9 cellular contexts compared by ENCODE assay signal in the genomic region with DNA sequence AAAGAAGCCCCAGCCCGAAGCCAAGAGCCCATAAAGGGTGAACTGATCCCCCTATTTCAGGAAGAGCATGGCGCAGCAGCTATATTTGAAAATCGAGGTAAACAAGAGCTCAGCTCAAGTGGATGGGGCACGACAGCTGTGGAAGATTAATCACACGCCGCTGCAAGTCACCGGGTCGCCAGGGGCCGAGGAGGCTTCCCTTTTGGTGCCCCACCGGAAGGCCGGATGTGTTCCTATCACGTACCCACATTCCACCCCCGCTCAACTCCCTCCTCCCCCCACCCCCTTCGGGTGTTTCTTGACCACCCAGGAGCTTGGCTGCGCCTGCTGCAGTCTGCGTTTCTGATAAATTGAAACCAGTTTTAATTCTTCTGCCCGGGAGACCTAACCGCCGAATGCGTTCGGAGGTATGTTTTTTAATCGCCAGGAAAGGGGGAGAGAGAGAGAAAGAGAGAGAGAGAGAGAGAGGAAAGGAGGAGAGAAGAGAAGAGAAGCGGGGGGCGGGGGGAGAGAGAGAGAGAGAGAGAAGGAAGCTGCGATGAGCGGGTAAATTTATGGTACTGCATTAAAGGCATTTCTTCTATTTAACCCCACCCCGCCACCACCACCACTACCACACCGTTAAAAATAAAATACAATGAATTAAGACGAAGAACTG. TPM values are rescaled to one million over a fixed set of nuclear protein-coding genes. Genes with fewer than 3 reads are reported as not detected.
DNase-seq lines count a peak whose midpoint lies in the region; ATAC-seq, FAIRE-seq and TF ChIP-seq lines count a peak whose summit lies in the region.
"Had no signal": no experiment of that assay in that cellular context is flagged by ENCODE, and none has a peak within 500 bp of the region (broad histone marks: within the 10 kb centered on the region; RNA-seq: fewer than 3 reads in every experiment).

No MANE protein-coding gene starts in this region.

- BruUV-seq in GM12878 (replicated peaks; lab: Mats Ljungman, UMichigan): no TSS peak

- peak overlapping the region; percentile 87 for H3K4me3 Mint-ChIP-seq in memory B cell

- intact Hi-C loops in GM12878 (cut with micrococcal nuclease; ENCODE audit: unreplicated experiment): no loop called here

- no peaks in the 10 kb centered on the region for H3K36me3 Mint-ChIP-seq in memory B cell

- POLR2A ChIA-PET in GM12878 (lab: Charles Lee): interaction anchor here (0.5 to 0.6 kb wide), 3 partner anchors 9 to 683 kb away, joined by 3 to 14 read pairs (median 5); no protein-coding TSS in a partner anchor

- no peak for FAIRE-seq in GM12878 (lab: Jason Lieb, UNC)
- FAIRE-seq: K562 had no signal

- peaks cover 15% of the 10 kb centered on the region for H3K27me3 Mint-ChIP-seq in memory B cell

- H4K20me1 ChIP-seq in GM12878 (ENCODE audit: control insufficient read depth, insufficient read depth): no peaks in the 10 kb centered on the region

- H3K36me3 ChIP-seq in HUES6 (ENCODE audit: control insufficient read depth, insufficient read depth, low read length) (no peaks in the 10 kb centered on the region), GM12878 (ENCODE audit: control insufficient read depth in 2 of 2, insufficient read depth in 2 of 2, low read length in 1 of 2) (no peaks in the 10 kb centered on the region)

- H3K4me3 ChIP-seq in HUES6 (ENCODE audit: low read depth, low read length): peak overlapping the region; percentile 66
- no peak overlapping the region; the same call in 1 of the 2 replicates for H3K4me3 ChIP-seq in GM12878
- H3K4me3 ChIP-seq: K562 had no signal

- H3K27me3 ChIP-seq in HUES6 (ENCODE audit: control insufficient read depth, insufficient read depth, low read length): peaks cover 66% of the 10 kb centered on the region
- H3K27me3 ChIP-seq in GM12878 (replicated peaks in 1 of 2; ENCODE audit: control insufficient read depth in 2 of 2, insufficient read depth in 2 of 2, low read length in 1 of 2): peaks cover 8 to 12% of the 10 kb centered on the region in 2 experiments

- H3K4me1 ChIP-seq in HUES6 (ENCODE audit: control insufficient read depth, insufficient read depth, low read length): peaks cover 19% of the 10 kb centered on the region
- H3K4me1 ChIP-seq in GM12878 (ENCODE audit: control insufficient read depth, insufficient read depth, low read length): peaks cover 12% of the 10 kb centered on the region

- peak overlapping the region; percentile 61; the same call in 1 of the 2 replicates for H3K4me2 ChIP-seq in GM12878 (ENCODE audit: control insufficient read depth, insufficient read depth)

- no peaks in the 10 kb centered on the region for H3K9me3 Mint-ChIP-seq in memory B cell

- H3K9me3 ChIP-seq in HUES6 (ENCODE audit: control insufficient read depth, insufficient read depth, low read depth, low read length) (no peaks in the 10 kb centered on the region), GM12878 (replicated peaks; ENCODE audit: control insufficient read depth, insufficient read depth, low read length) (peaks cover 2% of the 10 kb centered on the region; the same call in 2 of the 3 replicates)

- no peak for TF ChIP-seq POLR2A in GM12878 (IDR thresholded peaks at IDR 0.05; ENCODE audit: low read depth, low read length)

- no peak for TF ChIP-seq RAD21 in GM12878 (IDR thresholded peaks at IDR 0.05; ENCODE audit: insufficient read depth, low read depth, low read length)

- H3K27ac ChIP-seq in HUES6 (ENCODE audit: low read depth, low read length): no peak overlapping the region
- no peak overlapping the region for H3K27ac ChIP-seq in GM12878 (ENCODE audit: control insufficient read depth, insufficient read depth)

- H2AFZ ChIP-seq in GM12878 (ENCODE audit: control insufficient read depth, low read depth, low read length): no peak overlapping the region

- no peak for TF ChIP-seq CTCF in GM12878 (IDR thresholded peaks at IDR 0.05 in 2 of 3, conservative IDR thresholded peaks at IDR 0.05 in 1 of 3; ENCODE audit: control insufficient read depth in 2 of 3, extremely low read depth in 1 of 3, insufficient read depth in 1 of 3, low read depth in 3 of 3, low read length in 3 of 3)

- no peak for TF ChIP-seq EP300 in GM12878 (IDR thresholded peaks at IDR 0.05; ENCODE audit: borderline replicate concordance in 1 of 2, control insufficient read depth in 1 of 2, low read depth in 2 of 2, low read length in 2 of 2)

- peak; percentile 72 for DNase-seq in DMS53 treated with DMSO at 0.1 percent for 48 hours (lab: John Stamatoyannopoulos, UW; ENCODE audit: unreplicated experiment)
- DNase-seq in GM12878 (ENCODE audit: low read depth, low spot score): no peak
- DNase-seq in memory B cell (ENCODE audit: low spot score in 2 of 2): no peak
- DNase-seq in mucosa of gallbladder (ENCODE audit: low spot score): no peak
- DNase-seq in Ammon's horn (ENCODE audit: low spot score): no peak
- DNase-seq in HPDE6-E6E7 (ENCODE audit: extremely low spot score): no peak

- in situ Hi-C loops in GM12878 (cut with MboI): no loop called here

- ATAC-seq in GM12878: no peak
- ATAC-seq in memory B cell (ENCODE audit: low read depth): peak; percentile 28
- no peak for ATAC-seq in HG02852 (IDR thresholded peaks at IDR 0.05; ENCODE audit: unreplicated experiment)
- ATAC-seq: K562 had no signal

- H3K9ac ChIP-seq in HUES6 (ENCODE audit: low read length): no peak overlapping the region
- no peak overlapping the region; the same call in 1 of the 2 replicates for H3K9ac ChIP-seq in GM12878 (ENCODE audit: control insufficient read depth, insufficient read depth, low read length)

- WGBS in GM12878 (ENCODE audit: insufficient coverage, insufficient replicate concordance, low lambda C conversion rate, missing lambda C conversion rate): 26% methylated on average over 28 of the region's 29 CpGs

- H3K79me2 ChIP-seq in GM12878 (ENCODE audit: control insufficient read depth, insufficient read depth, low read length): no peaks in the 10 kb centered on the region

- H3K4me1 Mint-ChIP-seq in memory B cell: peaks cover 11% of the 10 kb centered on the region

- SMC1A ChIA-PET in GM12878 (lab: Charles Lee; ENCODE audit: uncharacterized antibody, unreplicated experiment): no interaction called here

- H3K27ac Mint-ChIP-seq in memory B cell: peak overlapping the region; percentile 25

- RAD21 ChIA-PET in GM12878 (lab: Charles Lee; ENCODE audit: unreplicated experiment): interaction anchor here (0.6 kb wide), 1 partner anchor 352 kb away, joined by 3 read pairs; no protein-coding TSS in a partner anchor

- CTCF ChIA-PET in GM12878 (lab: Yijun Ruan, JAX): interaction anchor here (0.8 kb wide), 1 partner anchor 630 kb away, joined by 3 read pairs; no protein-coding TSS in a partner anchor

TF ChIP-seq in GM12878, 131 proteins besides CTCF, POLR2A, EP300 and RAD21 (continues in another document):
- TF ChIP-seq ZNF207 (IDR thresholded peaks at IDR 0.05; ENCODE audit: borderline replicate concordance): no peak
- no peak for TF ChIP-seq FOXM1 (IDR thresholded peaks at IDR 0.05; ENCODE audit: low read depth, low read length)
- no peak for TF ChIP-seq TCF3 (IDR thresholded peaks at IDR 0.05; ENCODE audit: borderline replicate concordance, insufficient read depth, low read depth, low read length)
- TF ChIP-seq MXI1 (IDR thresholded peaks at IDR 0.05; ENCODE audit: low read depth, low read length): 0 out of 2 replicates have a peak, but pooled peaks have one; percentile 26
- TF ChIP-seq, protein P1, sequence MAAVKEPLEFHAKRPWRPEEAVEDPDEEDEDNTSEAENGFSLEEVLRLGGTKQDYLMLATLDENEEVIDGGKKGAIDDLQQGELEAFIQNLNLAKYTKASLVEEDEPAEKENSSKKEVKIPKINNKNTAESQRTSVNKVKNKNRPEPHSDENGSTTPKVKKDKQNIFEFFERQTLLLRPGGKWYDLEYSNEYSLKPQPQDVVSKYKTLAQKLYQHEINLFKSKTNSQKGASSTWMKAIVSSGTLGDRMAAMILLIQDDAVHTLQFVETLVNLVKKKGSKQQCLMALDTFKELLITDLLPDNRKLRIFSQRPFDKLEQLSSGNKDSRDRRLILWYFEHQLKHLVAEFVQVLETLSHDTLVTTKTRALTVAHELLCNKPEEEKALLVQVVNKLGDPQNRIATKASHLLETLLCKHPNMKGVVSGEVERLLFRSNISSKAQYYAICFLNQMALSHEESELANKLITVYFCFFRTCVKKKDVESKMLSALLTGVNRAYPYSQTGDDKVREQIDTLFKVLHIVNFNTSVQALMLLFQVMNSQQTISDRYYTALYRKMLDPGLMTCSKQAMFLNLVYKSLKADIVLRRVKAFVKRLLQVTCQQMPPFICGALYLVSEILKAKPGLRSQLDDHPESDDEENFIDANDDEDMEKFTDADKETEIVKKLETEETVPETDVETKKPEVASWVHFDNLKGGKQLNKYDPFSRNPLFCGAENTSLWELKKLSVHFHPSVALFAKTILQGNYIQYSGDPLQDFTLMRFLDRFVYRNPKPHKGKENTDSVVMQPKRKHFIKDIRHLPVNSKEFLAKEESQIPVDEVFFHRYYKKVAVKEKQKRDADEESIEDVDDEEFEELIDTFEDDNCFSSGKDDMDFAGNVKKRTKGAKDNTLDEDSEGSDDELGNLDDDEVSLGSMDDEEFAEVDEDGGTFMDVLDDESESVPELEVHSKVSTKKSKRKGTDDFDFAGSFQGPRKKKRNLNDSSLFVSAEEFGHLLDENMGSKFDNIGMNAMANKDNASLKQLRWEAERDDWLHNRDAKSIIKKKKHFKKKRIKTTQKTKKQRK (IDR thresholded peaks at IDR 0.05; ENCODE audit: low read depth, low read length): no peak

RNA-seq across cellular contexts. Expression of a gene that starts 1.8 kb away (rescaled TPM):
- total RNA-seq in GM12878 (2013; cell fraction: nucleolus; rRNA removed): 8.3 and 9.2 TPM in 2 replicates
- total RNA-seq in GM12878 (2014; rRNA removed) (0.11 and 0.17 TPM in 2 replicates), GM12878 (2014; rRNA removed; fragmentation: Illumina TruSeq; extraction: Trizol) (0.13 and 0.28 TPM in 2 replicates), GM12878 (2021) (0.15 and 0.32 TPM in 2 replicates), mucosa of gallbladder (1.5 TPM)
- polyA plus RNA-seq in GM12878 (2011; ENCODE audit: low read depth): 0.59 TPM
- polyA plus RNA-seq in GM12878 (2011; rRNA removed) (0.16 and 0.17 TPM in 2 replicates), GM12878 (2014; fragmentation: Illumina TruSeq; extraction: Trizol) (0.09 and 0.11 TPM in 2 replicates), GM12878 (2014; fragmentation: Nextera tagmentation; extraction: Ambion mirVana) (under 1 TPM in 1 of 2 experiments, not detected in 1; 0.04 TPM), GM12878 (2014; rRNA removed) (0.09 and 0.15 TPM in 2 replicates), GM12878 (2016; fragmentation: Nextera tagmentation; extraction: Ambion mirVana) (not detected)
- polyA plus RNA-seq in GM12878 (2011; cell fraction: cytosol; rRNA removed): 0.10 and 0.12 TPM in 2 replicates
- polyA plus RNA-seq in GM12878 (2011; cell fraction: nucleus; rRNA removed): 0.25 and 0.30 TPM in 2 replicates
- 0.47 and 1.2 TPM in 2 replicates for polyA plus RNA-seq in GM12878 (2012)
- 0.41 and 0.51 TPM in 2 replicates for polyA minus RNA-seq in GM12878 (2011; rRNA and poly(A)+ RNA removed)
- polyA minus RNA-seq in GM12878 (2011; cell fraction: cytosol; rRNA and poly(A)+ RNA removed): not detected in 2 replicates
- polyA minus RNA-seq in GM12878 (2011; cell fraction: nucleus; rRNA and poly(A)+ RNA removed): 0.10 and 0.48 TPM in 2 replicates
- total RNA-seq: K562 had no signal
- polyA plus RNA-seq: K562 had no signal
